In the genomic region with DNA sequence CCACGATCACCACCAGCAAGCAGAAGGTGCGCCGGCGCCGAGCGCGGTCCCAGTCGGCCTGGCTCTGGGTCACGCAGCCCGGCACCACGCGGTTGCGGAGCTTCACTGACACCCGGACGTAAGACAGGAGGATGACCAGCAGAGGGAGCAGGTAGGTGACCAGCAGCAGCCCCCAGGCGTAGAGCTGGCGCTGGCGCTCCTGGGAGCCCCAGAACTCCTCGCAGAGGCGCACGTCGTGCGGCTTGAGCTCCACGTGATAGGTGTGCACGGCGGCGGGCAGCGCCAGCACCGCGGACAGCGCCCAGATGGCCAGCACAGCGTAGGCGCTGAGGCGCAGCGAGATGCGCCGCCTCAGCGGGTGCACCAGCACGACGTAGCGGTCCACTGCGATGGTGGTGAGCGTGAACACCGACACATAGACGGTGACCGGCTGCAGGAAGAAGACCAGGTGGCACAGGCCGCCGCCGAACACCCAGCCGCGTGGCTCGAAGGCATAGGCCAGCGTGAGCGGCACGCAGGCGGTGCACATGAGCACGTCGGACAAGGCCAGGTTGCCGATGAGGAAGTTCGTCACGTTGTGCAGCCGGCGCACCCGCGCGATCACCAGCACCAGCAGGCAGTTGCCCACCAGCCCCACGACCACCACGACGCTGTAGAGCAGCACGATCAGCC, we compare ENCODE assay signal across 8 cellular contexts. TPM values are rescaled to one million over a fixed set of nuclear protein-coding genes. Genes with fewer than 3 reads are reported as not detected.
A peak's percentile ranks its signal among the peaks of the same experiment; 100 is the strongest.
DNase-seq lines count a peak whose midpoint lies in the region; ATAC-seq, FAIRE-seq and TF ChIP-seq lines count a peak whose summit lies in the region.

No MANE protein-coding gene starts in this region.

- H3K4me2 ChIP-seq in GM12878 (ENCODE audit: control insufficient read depth, insufficient read depth) = no peak overlapping the region

- peaks cover 0 to 2% of the 10 kb centered on the region in 2 experiments; a peak in 2 of 4 replicates for H3K27me3 ChIP-seq in GM12878 (replicated peaks in 1 of 2; ENCODE audit: control insufficient read depth in 2 of 2, insufficient read depth in 2 of 2, low read length in 1 of 2)

- SMC1A ChIA-PET in GM12878 (lab: Charles Lee; ENCODE audit: uncharacterized antibody, unreplicated experiment) = no interaction called here

- no peak overlapping the region for H3K9ac ChIP-seq in GM12878 (ENCODE audit: control insufficient read depth, insufficient read depth, low read length)

- FAIRE-seq in GM12878 (lab: Jason Lieb, UNC) = no peak

- no peaks in the 10 kb centered on the region for H4K20me1 ChIP-seq in GM12878 (ENCODE audit: control insufficient read depth, insufficient read depth)

- peak; percentile 55 for DNase-seq in AG08396 (ENCODE audit: low spot score)
- peak; percentile 46 for DNase-seq in NCI-H1092 treated with DMSO at 0.1 percent for 48 hours (lab: John Stamatoyannopoulos, UW)
- no peak for DNase-seq in GM12878 (ENCODE audit: low read depth, low spot score)
- DNase-seq in islet precursor cell = peak; percentile 94
- DNase-seq in stimulated activated CD8-positive, alpha-beta memory T cell treated with anti-CD3 and anti-CD28 coated beads, Interleukin-15, amount 100 ng/mL, for 48 hours (ENCODE audit: low read depth in 2 of 2) = peak; percentile 13 to 16
- DNase-seq in NCI-H2029 (lab: John Stamatoyannopoulos, UW) = no peak
- DNase-seq in NOMO-1 (lab: John Stamatoyannopoulos, UW; ENCODE audit: unreplicated experiment in 2 of 2) = no peak
- DNase-seq in NCI-H526 (lab: John Stamatoyannopoulos, UW) = no peak

- no peak overlapping the region for H3K27ac ChIP-seq in GM12878 (ENCODE audit: control insufficient read depth, insufficient read depth)

- no peak for TF ChIP-seq POLR2A in GM12878 (IDR thresholded peaks at IDR 0.05; ENCODE audit: low read depth, low read length)

- no peaks in the 10 kb centered on the region for H3K36me3 ChIP-seq in GM12878 (ENCODE audit: control insufficient read depth in 2 of 2, insufficient read depth in 2 of 2, low read length in 1 of 2)

- POLR2A ChIA-PET in GM12878 (lab: Charles Lee) = no interaction called here

- CTCF ChIA-PET in GM12878 (lab: Yijun Ruan, JAX) = interaction anchor here (0.6 to 2.1 kb wide), 4 partner anchors 125 to 1693 kb away, joined by 3 to 7 read pairs (median 4); no protein-coding TSS in a partner anchor

- no peak for TF ChIP-seq EP300 in GM12878 (IDR thresholded peaks at IDR 0.05; ENCODE audit: borderline replicate concordance in 1 of 2, control insufficient read depth in 1 of 2, low read depth in 2 of 2, low read length in 2 of 2)

- BruUV-seq in GM12878 (replicated peaks; lab: Mats Ljungman, UMichigan) = no TSS peak

- RAD21 ChIA-PET in GM12878 (lab: Charles Lee; ENCODE audit: unreplicated experiment) = no interaction called here

- peak; percentile 57 for ATAC-seq in GM12878

- WGBS in GM12878 (ENCODE audit: insufficient coverage, insufficient replicate concordance, low lambda C conversion rate, missing lambda C conversion rate) = 71% methylated on average over 61 of the region's 70 CpGs

- no peaks in the 10 kb centered on the region; the same call in 2 of the 3 replicates for H3K9me3 ChIP-seq in GM12878 (replicated peaks; ENCODE audit: control insufficient read depth, insufficient read depth, low read length)

- no peak for TF ChIP-seq RAD21 in GM12878 (IDR thresholded peaks at IDR 0.05; ENCODE audit: insufficient read depth, low read depth, low read length)

- H3K4me1 ChIP-seq in GM12878 (ENCODE audit: control insufficient read depth, insufficient read depth, low read length) = no peaks in the 10 kb centered on the region

- in situ Hi-C loops in GM12878 (cut with MboI) = no loop called here

- peak; percentile 4 to 23 (median 21); a peak in 3 of 6 replicates for TF ChIP-seq CTCF in GM12878 (IDR thresholded peaks at IDR 0.05 in 2 of 3, conservative IDR thresholded peaks at IDR 0.05 in 1 of 3; ENCODE audit: control insufficient read depth in 2 of 3, extremely low read depth in 1 of 3, insufficient read depth in 1 of 3, low read depth in 3 of 3, low read length in 3 of 3)

- H3K4me3 ChIP-seq in GM12878 = no peak overlapping the region

- H3K79me2 ChIP-seq in GM12878 (ENCODE audit: control insufficient read depth, insufficient read depth, low read length) = no peaks in the 10 kb centered on the region

- H2AFZ ChIP-seq in GM12878 (ENCODE audit: control insufficient read depth, low read depth, low read length) = no peak overlapping the region

- intact Hi-C loops in GM12878 (cut with micrococcal nuclease; ENCODE audit: unreplicated experiment) = no loop called here

TF ChIP-seq in GM12878, 131 proteins besides CTCF, POLR2A, EP300 and RAD21:
- TF ChIP-seq, protein P1, sequence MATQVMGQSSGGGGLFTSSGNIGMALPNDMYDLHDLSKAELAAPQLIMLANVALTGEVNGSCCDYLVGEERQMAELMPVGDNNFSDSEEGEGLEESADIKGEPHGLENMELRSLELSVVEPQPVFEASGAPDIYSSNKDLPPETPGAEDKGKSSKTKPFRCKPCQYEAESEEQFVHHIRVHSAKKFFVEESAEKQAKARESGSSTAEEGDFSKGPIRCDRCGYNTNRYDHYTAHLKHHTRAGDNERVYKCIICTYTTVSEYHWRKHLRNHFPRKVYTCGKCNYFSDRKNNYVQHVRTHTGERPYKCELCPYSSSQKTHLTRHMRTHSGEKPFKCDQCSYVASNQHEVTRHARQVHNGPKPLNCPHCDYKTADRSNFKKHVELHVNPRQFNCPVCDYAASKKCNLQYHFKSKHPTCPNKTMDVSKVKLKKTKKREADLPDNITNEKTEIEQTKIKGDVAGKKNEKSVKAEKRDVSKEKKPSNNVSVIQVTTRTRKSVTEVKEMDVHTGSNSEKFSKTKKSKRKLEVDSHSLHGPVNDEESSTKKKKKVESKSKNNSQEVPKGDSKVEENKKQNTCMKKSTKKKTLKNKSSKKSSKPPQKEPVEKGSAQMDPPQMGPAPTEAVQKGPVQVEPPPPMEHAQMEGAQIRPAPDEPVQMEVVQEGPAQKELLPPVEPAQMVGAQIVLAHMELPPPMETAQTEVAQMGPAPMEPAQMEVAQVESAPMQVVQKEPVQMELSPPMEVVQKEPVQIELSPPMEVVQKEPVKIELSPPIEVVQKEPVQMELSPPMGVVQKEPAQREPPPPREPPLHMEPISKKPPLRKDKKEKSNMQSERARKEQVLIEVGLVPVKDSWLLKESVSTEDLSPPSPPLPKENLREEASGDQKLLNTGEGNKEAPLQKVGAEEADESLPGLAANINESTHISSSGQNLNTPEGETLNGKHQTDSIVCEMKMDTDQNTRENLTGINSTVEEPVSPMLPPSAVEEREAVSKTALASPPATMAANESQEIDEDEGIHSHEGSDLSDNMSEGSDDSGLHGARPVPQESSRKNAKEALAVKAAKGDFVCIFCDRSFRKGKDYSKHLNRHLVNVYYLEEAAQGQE (IDR thresholded peaks at IDR 0.05; ENCODE audit: low read depth, low read length) = peak; percentile 72; the same call in 1 of the 2 replicates
- no peak for TF ChIP-seq IKZF2 (IDR thresholded peaks at IDR 0.05)
- 0 out of 2 replicates have a peak, but pooled peaks have one; percentile 19 for TF ChIP-seq SMC3 (IDR thresholded peaks at IDR 0.05; ENCODE audit: borderline replicate concordance, low read length)

RNA-seq across cellular contexts. Expression of a gene that starts 0.9 kb away (rescaled TPM):
- total RNA-seq in GM12878 (2013; cell fraction: nucleolus; rRNA removed) = not detected in 2 replicates
- total RNA-seq in GM12878 (2014; rRNA removed) (not detected in 2 replicates), GM12878 (2014; rRNA removed; fragmentation: Illumina TruSeq; extraction: Trizol) (not detected in 2 replicates), GM12878 (2021) (not detected in 2 replicates)
- not detected for polyA plus RNA-seq in GM12878 (2011; ENCODE audit: low read depth)
- polyA plus RNA-seq in GM12878 (2011; rRNA removed) (not detected in 2 replicates), GM12878 (2014; fragmentation: Illumina TruSeq; extraction: Trizol) (not detected in 2 replicates), GM12878 (2014; fragmentation: Nextera tagmentation; extraction: Ambion mirVana) (not detected), GM12878 (2014; rRNA removed) (not detected in 2 replicates), GM12878 (2016; fragmentation: Nextera tagmentation; extraction: Ambion mirVana) (not detected)
- polyA plus RNA-seq in GM12878 (2011; cell fraction: cytosol; rRNA removed) = not detected in 2 replicates
- polyA plus RNA-seq in GM12878 (2011; cell fraction: nucleus; rRNA removed) = not detected in 2 replicates
- polyA plus RNA-seq in GM12878 (2012) = not detected in 2 replicates
- polyA minus RNA-seq in GM12878 (2011; rRNA and poly(A)+ RNA removed) = not detected in 2 replicates
- not detected in 2 replicates for polyA minus RNA-seq in GM12878 (2011; cell fraction: cytosol; rRNA and poly(A)+ RNA removed)
- polyA minus RNA-seq in GM12878 (2011; cell fraction: nucleus; rRNA and poly(A)+ RNA removed) = not detected in 2 replicates

Comparison
In these comparisons a context has a peak if more than half of its experiments do, and no peak if none do; other contexts are left out.
1. DNase-seq: peak in AG08396 (single experiment), NCI-H1092 treated with DMSO at 0.1 percent for 48 hours (single experiment), islet precursor cell (single experiment) and stimulated activated CD8-positive, alpha-beta memory T cell treated with anti-CD3 and anti-CD28 coated beads, Interleukin-15, amount 100 ng/mL, for 48 hours (2 of 2); none in GM12878 (single experiment), NCI-H2029 (single experiment), NOMO-1 (0 of 2) and NCI-H526 (0 of 2).